ENCODE assay signal across 20 cellular contexts in the genomic region with DNA sequence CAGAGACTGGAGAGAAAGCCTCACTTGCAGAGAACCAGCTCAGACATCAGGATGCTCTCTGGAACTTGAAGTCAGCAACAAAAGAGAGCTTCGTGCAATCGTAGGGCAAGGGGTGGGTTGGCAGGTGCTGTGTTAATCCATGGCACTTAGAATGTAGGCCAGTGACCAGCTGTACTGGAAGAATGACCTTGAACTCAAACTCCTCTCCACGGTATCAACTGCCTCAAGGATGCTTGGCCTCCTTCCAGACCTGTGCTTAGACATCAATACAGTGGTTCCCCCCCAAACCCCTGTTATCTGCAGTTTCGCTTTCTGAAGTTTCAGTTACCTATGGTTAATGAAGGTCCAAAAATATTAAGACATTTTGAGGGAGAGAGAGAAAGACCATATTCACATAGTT. TPM values are rescaled to one million over a fixed set of nuclear protein-coding genes. Genes with fewer than 3 reads are reported as not detected.
DNase-seq lines count a peak whose midpoint lies in the region; ATAC-seq and TF ChIP-seq lines count a peak whose summit lies in the region.
"Had no signal": no experiment of that assay in that cellular context is flagged by ENCODE, and none has a peak within 500 bp of the region (broad histone marks: within the 10 kb centered on the region; RNA-seq: fewer than 3 reads in every experiment).

No MANE protein-coding gene starts in this region.

- TF ChIP-seq CTCF in WERI-Rb-1 (IDR thresholded peaks at IDR 0.05; ENCODE audit: low read depth, low read length), result no peak
- no peak for TF ChIP-seq CTCF in type B pancreatic cell (conservative IDR thresholded peaks at IDR 0.05)
- TF ChIP-seq CTCF in prostate gland (IDR thresholded peaks at IDR 0.05), result no peak

- H3K36me3 Mint-ChIP-seq in type B pancreatic cell, result peaks cover 7% of the 10 kb centered on the region
- H3K36me3 Mint-ChIP-seq in activated T-cell treated with anti-CD3 and anti-CD28 coated beads, Interleukin-2, amount 50 U/mL, for 4 hours (ENCODE audit: insufficient read depth), result no peaks in the 10 kb centered on the region
- H3K36me3 Mint-ChIP-seq: CD4-positive, CD25-positive, alpha-beta regulatory T cell had no signal

- no peaks in the 10 kb centered on the region for H3K9me3 ChIP-seq in WERI-Rb-1 (ENCODE audit: severe bottlenecking)
- no peaks in the 10 kb centered on the region for H3K9me3 ChIP-seq in prostate gland
- H3K9me3 ChIP-seq: BE2C, HAP-1 had no signal

- H3K27ac Mint-ChIP-seq in type B pancreatic cell, result no peak overlapping the region
- H3K27ac Mint-ChIP-seq: CD4-positive, CD25-positive, alpha-beta regulatory T cell; GM23338; T-helper 17 cell had no signal

- H3K4me3 ChIP-seq in WERI-Rb-1 (ENCODE audit: low read depth, low read length) (no peak overlapping the region), prostate gland (no peak overlapping the region)
- H3K4me3 ChIP-seq: GM23338, HAP-1 had no signal

- TF ChIP-seq POLR2A in prostate gland (IDR thresholded peaks at IDR 0.05), result no peak

- WGBS in prostate gland, result 76% methylated on average over 4 of the region's 4 CpGs

- H3K4me1 ChIP-seq in prostate gland (replicated peaks), result no peaks in the 10 kb centered on the region

- H3K27ac ChIP-seq in WERI-Rb-1 (no peak overlapping the region; the same call in 1 of the 2 replicates), prostate gland (no peak overlapping the region)

- peaks cover 75% of the 10 kb centered on the region for H3K27me3 Mint-ChIP-seq in type B pancreatic cell
- H3K27me3 Mint-ChIP-seq in activated T-cell treated with anti-CD3 and anti-CD28 coated beads, Interleukin-2, amount 50 U/mL, for 4 hours (ENCODE audit: low read depth), result peaks cover 34% of the 10 kb centered on the region

- no peaks in the 10 kb centered on the region for H3K36me3 ChIP-seq in WERI-Rb-1
- no peaks in the 10 kb centered on the region for H3K36me3 ChIP-seq in prostate gland
- H3K36me3 ChIP-seq: BE2C, HAP-1 had no signal

- peak overlapping the region; percentile 35 for H3K4me3 Mint-ChIP-seq in type B pancreatic cell
- H3K4me3 Mint-ChIP-seq in activated T-cell treated with anti-CD3 and anti-CD28 coated beads, Interleukin-2, amount 50 U/mL, for 4 hours, result no peak overlapping the region
- H3K4me3 Mint-ChIP-seq: CD4-positive, CD25-positive, alpha-beta regulatory T cell; GM23338; T-helper 17 cell had no signal

- no peak for ATAC-seq in activated T-cell treated with anti-CD3 and anti-CD28 coated beads, Interleukin-2, amount 50 U/mL, for 4 hours
- ATAC-seq: GM23338, T-helper 17 cell had no signal

- peaks cover 5% of the 10 kb centered on the region for H3K9me3 Mint-ChIP-seq in type B pancreatic cell
- H3K9me3 Mint-ChIP-seq in activated T-cell treated with anti-CD3 and anti-CD28 coated beads, Interleukin-2, amount 50 U/mL, for 4 hours, result no peaks in the 10 kb centered on the region
- H3K9me3 Mint-ChIP-seq: GM23338 had no signal

- intact Hi-C loops in prostate gland (cut with DNase I), result no loop called here

- peaks cover 49% of the 10 kb centered on the region for H3K4me1 Mint-ChIP-seq in type B pancreatic cell (ENCODE audit: unreplicated experiment)
- no peaks in the 10 kb centered on the region for H3K4me1 Mint-ChIP-seq in activated T-cell treated with anti-CD3 and anti-CD28 coated beads, Interleukin-2, amount 50 U/mL, for 4 hours (ENCODE audit: low read depth)
- H3K4me1 Mint-ChIP-seq: CD4-positive, CD25-positive, alpha-beta regulatory T cell; T-helper 17 cell had no signal

- H3K27me3 ChIP-seq in WERI-Rb-1 (ENCODE audit: insufficient read depth, low read depth, severe bottlenecking) (no peaks in the 10 kb centered on the region), prostate gland (replicated peaks; ENCODE audit: insufficient read depth) (peaks cover 2% of the 10 kb centered on the region)
- H3K27me3 ChIP-seq: BE2C had no signal

- peak; percentile 12 for DNase-seq in NCI-H82 (lab: John Stamatoyannopoulos, UW)
- no peak for DNase-seq in NCI-H82 treated with DMSO at 0.1 percent for 48 hours (lab: John Stamatoyannopoulos, UW; ENCODE audit: unreplicated experiment)
- peak; percentile 66 for DNase-seq in NCI-H524 treated with DMSO at 0.1 percent for 48 hours (lab: John Stamatoyannopoulos, UW)
- peak; percentile 41 for DNase-seq in WERI-Rb-1
- no peak for DNase-seq in type B pancreatic cell (ENCODE audit: extremely low spot score, unreplicated experiment)
- DNase-seq in activated T-cell treated with anti-CD3 and anti-CD28 coated beads, Interleukin-2, amount 50 U/mL, for 4 hours, result no peak
- no peak for DNase-seq in prostate gland (ENCODE audit: low spot score)
- DNase-seq: BE2C; CD4-positive, CD25-positive, alpha-beta regulatory T cell; KG1; NCI-H1417 treated with DMSO at 0.1 percent for 48 hours; NCI-H187; NCI-H226; NCI-H510A treated with DMSO at 0.1 percent for 48 hours; NK-92 treated with Interleukin-12 subunit alpha and Interleukin-12 subunit beta, amount 100 ng/mL, for 24 hours; T-helper 17 cell had no signal

RNA-seq across cellular contexts. Expression of gene KANK4, which starts 6.5 kb away (rescaled TPM):
- 5.9 and 11.3 TPM in 2 replicates for total RNA-seq in type B pancreatic cell (ENCODE audit: low replicate concordance)
- not detected for total RNA-seq in activated T-cell treated with anti-CD3 and anti-CD28 coated beads, Interleukin-2, amount 50 U/mL, for 4 hours
- total RNA-seq in prostate gland, result 1 to 10 TPM; 6.1 to 6.8 TPM
- total RNA-seq: CD4-positive, CD25-positive, alpha-beta regulatory T cell; G401; HT1080; T-helper 17 cell had no signal

Comparison
In these comparisons a context has a peak if more than half of its experiments do, and no peak if none do; other contexts are left out.
1. DNase-seq: peak in NCI-H82 (single experiment), NCI-H524 treated with DMSO at 0.1 percent for 48 hours (single experiment) and WERI-Rb-1 (single experiment); none in NCI-H82 treated with DMSO at 0.1 percent for 48 hours (single experiment), type B pancreatic cell (single experiment), activated T-cell treated with anti-CD3 and anti-CD28 coated beads, Interleukin-2, amount 50 U/mL, for 4 hours (single experiment) and prostate gland (single experiment).